ENCODE assay signal across 16 cellular contexts in genomic region chr9:14967450-14968321, GRCh38. TPM values are rescaled to one million over a fixed set of nuclear protein-coding genes. Genes with fewer than 3 reads are reported as not detected.
DNase-seq lines count a peak whose midpoint lies in the region; ATAC-seq, FAIRE-seq and TF ChIP-seq lines count a peak whose summit lies in the region.
"Had no signal": no experiment of that assay in that cellular context is flagged by ENCODE, and none has a peak within 500 bp of the region (broad histone marks: within the 10 kb centered on the region; RNA-seq: fewer than 3 reads in every experiment).

No MANE protein-coding gene starts in this region.

- intact Hi-C loops in K562 (cut with micrococcal nuclease): no loop called here

- H3K27ac Mint-ChIP-seq in type B pancreatic cell: no peak overlapping the region
- H3K27ac Mint-ChIP-seq: T-cell had no signal

- H3K36me3 Mint-ChIP-seq in type B pancreatic cell: no peaks in the 10 kb centered on the region
- H3K36me3 Mint-ChIP-seq: CD14-positive monocyte, T-cell had no signal

- no peaks in the 10 kb centered on the region for H3K4me1 ChIP-seq in K562 (replicated peaks in 1 of 2; ENCODE audit: control insufficient read depth in 2 of 2, insufficient read depth in 2 of 2, low read length in 2 of 2)
- no peaks in the 10 kb centered on the region for H3K4me1 ChIP-seq in HAP-1
- H3K4me1 ChIP-seq: Caco-2 had no signal

- no peak for TF ChIP-seq POLR2A in K562 (conservative IDR thresholded peaks at IDR 0.05)

- no peak overlapping the region for H3K9ac ChIP-seq in K562 (ENCODE audit: insufficient read depth in 1 of 2, low read depth in 2 of 2, low read length in 2 of 2)

- BruUV-seq in K562 (replicated peaks; lab: Mats Ljungman, UMichigan): no TSS peak

- no peak overlapping the region for H3K27ac ChIP-seq in K562 (ENCODE audit: extremely low read depth, low read depth, low read length)
- H3K27ac ChIP-seq: SK-N-MC had no signal

- peaks cover 4% of the 10 kb centered on the region for H3K9me3 Mint-ChIP-seq in type B pancreatic cell

- no peak overlapping the region for H3K4me2 ChIP-seq in K562 (ENCODE audit: insufficient read depth, low read length)

- H3K27me3 Mint-ChIP-seq in type B pancreatic cell: no peaks in the 10 kb centered on the region

- whole genome bisulfite sequencing in K562 (ENCODE audit: insufficient coverage, low coverage, missing lambda C conversion rate): 22% methylated on average over 6 of the region's 8 CpGs

- ATAC-seq in K562: no peak
- ATAC-seq: T-cell had no signal

- POLR2A ChIA-PET in K562 (lab: Yijun Ruan, JAX): no interaction called here

- TF ChIP-seq EP300 in K562 (IDR thresholded peaks at IDR 0.05; ENCODE audit: low read length): no peak

- no peaks in the 10 kb centered on the region for H4K20me1 ChIP-seq in K562 (replicated peaks; ENCODE audit: control insufficient read depth, insufficient read depth, low read length)

- no peaks in the 10 kb centered on the region for H3K36me3 ChIP-seq in K562 (ENCODE audit: control insufficient read depth, insufficient read depth, low read length)
- H3K36me3 ChIP-seq in HAP-1 (replicated peaks): no peaks in the 10 kb centered on the region

- no peak overlapping the region for H2AFZ ChIP-seq in K562 (ENCODE audit: low read depth, low read length)

- in situ Hi-C loops in K562 (cut with MboI) (no loop called here), HAP-1 (cut with MboI; ENCODE audit: low sequenced_read_pairs) (no loop called here)

- DNase-seq in DMS153 (lab: John Stamatoyannopoulos, UW) (peak; percentile 33), NCI-H748 (lab: John Stamatoyannopoulos, UW; ENCODE audit: unreplicated experiment) (peak; percentile 68), K562 (ENCODE audit: extremely low read depth in 1 of 4, low spot score in 3 of 4) (peak in 1 of 4 experiments; percentile 11), HAP-1 (ENCODE audit: low spot score in 2 of 2) (no peak), NCI-H226 (no peak), type B pancreatic cell (ENCODE audit: extremely low spot score, unreplicated experiment) (no peak)
- DNase-seq: DND-41; GDM1; NCI-H1417 treated with DMSO at 0.1 percent for 48 hours; NCI-H2081 treated with DMSO at 0.1 percent for 48 hours; NK-92 treated with Interleukin-12 subunit alpha and Interleukin-12 subunit beta, amount 100 ng/mL, for 24 hours; T-cell had no signal

- CTCF ChIA-PET in K562 (lab: Yijun Ruan, JAX; ENCODE audit: low intra/inter-chr PET ratio): no interaction called here

- TF ChIP-seq CTCF in GM12875 (IDR thresholded peaks at IDR 0.05; ENCODE audit: borderline replicate concordance, insufficient read depth, low read depth, low read length) (0 out of 2 replicates have a peak, but pooled peaks have one; percentile 2), K562 (IDR thresholded peaks at IDR 0.05 in 2 of 3, conservative IDR thresholded peaks at IDR 0.05 in 1 of 3; ENCODE audit: insufficient read depth in 2 of 3, low read depth in 1 of 3, low read length in 3 of 3) (0 out of 6 replicates have a peak, but pooled peaks of 2 of the 3 experiments have one; percentile 9 to 11), type B pancreatic cell (conservative IDR thresholded peaks at IDR 0.05) (no peak)

- H3K4me1 Mint-ChIP-seq in type B pancreatic cell (ENCODE audit: unreplicated experiment): no peaks in the 10 kb centered on the region
- H3K4me1 Mint-ChIP-seq: CD14-positive monocyte, T-cell had no signal

- H3K4me3 Mint-ChIP-seq in type B pancreatic cell: no peak overlapping the region
- H3K4me3 Mint-ChIP-seq: CD14-positive monocyte, T-cell had no signal

- H3K9me3 ChIP-seq in K562 (replicated peaks; ENCODE audit: control insufficient read depth, insufficient read depth, low read depth, low read length) (no peaks in the 10 kb centered on the region; the same call in 1 of the 2 replicates), HAP-1 (no peaks in the 10 kb centered on the region)
- H3K9me3 ChIP-seq: Caco-2 had no signal

- H3K4me3 ChIP-seq in GM12875 (ENCODE audit: low read depth, low read length): no peak overlapping the region
- H3K4me3 ChIP-seq in K562: no peak overlapping the region
- H3K4me3 ChIP-seq in HAP-1: no peak overlapping the region
- H3K4me3 ChIP-seq: SK-N-MC had no signal

- no peaks in the 10 kb centered on the region for H3K27me3 ChIP-seq in K562 (ENCODE audit: control insufficient read depth in 2 of 2, insufficient read depth in 2 of 2, low read length in 2 of 2)
- no peaks in the 10 kb centered on the region for H3K27me3 ChIP-seq in HAP-1 (ENCODE audit: low read depth)

- FAIRE-seq in K562 (lab: Jason Lieb, UNC): no peak

- TF ChIP-seq RAD21 in K562 (CRISPR knock-in tag; conservative IDR thresholded peaks at IDR 0.05 in 1 of 2, IDR thresholded peaks at IDR 0.05 in 1 of 2): no peak

- no peaks in the 10 kb centered on the region for H3K9me1 ChIP-seq in K562 (ENCODE audit: control insufficient read depth, insufficient read depth, low read length)

- H3K79me2 ChIP-seq in K562 (ENCODE audit: control insufficient read depth, insufficient read depth, low read length): no peaks in the 10 kb centered on the region

TF ChIP-seq in K562, 482 proteins besides CTCF, POLR2A, EP300 and RAD21:
- TF ChIP-seq WHSC1 (IDR thresholded peaks at IDR 0.05; ENCODE audit: low read length) (no peak), HMG20A (CRISPR knock-in tag; conservative IDR thresholded peaks at IDR 0.05) (no peak), CTCFL (IDR thresholded peaks at IDR 0.05; ENCODE audit: borderline replicate concordance, insufficient read depth, low read depth, low read length, poor library complexity, severe bottlenecking) (peak; percentile 51)

RNA-seq across cellular contexts. Expression of gene FREM1, which starts 57.5 kb away (rescaled TPM):
- 0.11 and 0.25 TPM in 2 replicates for total RNA-seq in K562 (2011; cell fraction: chromatin; rRNA removed; ENCODE audit: low replicate concordance)
- total RNA-seq in K562 (2011; cell fraction: nucleolus; rRNA removed): 0.13 TPM in 1 of 2 replicates, not detected in the other
- 0.15 and 0.29 TPM in 2 replicates for total RNA-seq in K562 (2011; cell fraction: nucleoplasm; rRNA removed)
- total RNA-seq in K562 (2014; rRNA removed) (0.04 TPM in 1 of 2 replicates, not detected in the other), K562 (2014; rRNA removed; fragmentation: Illumina TruSeq; extraction: Trizol) (0.15 and 0.22 TPM in 2 replicates), K562 (2015; rRNA removed; fragmentation: Illumina TruSeq; extraction: Trizol) (0.18 and 0.23 TPM in 2 replicates), K562 (2021) (0.11 and 0.13 TPM in 2 replicates), type B pancreatic cell (ENCODE audit: low replicate concordance) (8.6 and 50.8 TPM in 2 replicates)
- polyA plus RNA-seq in K562 (2011; rRNA removed) (0.03 and 0.04 TPM in 2 replicates), K562 (2014; fragmentation: Illumina TruSeq; extraction: Trizol) (0.24 and 0.25 TPM in 2 replicates), K562 (2014; fragmentation: Nextera tagmentation; extraction: Ambion mirVana) (under 1 TPM in 1 of 2 experiments, not detected in 1; 0.07 TPM), K562 (2014; rRNA removed) (0.05 TPM in 1 of 2 replicates, not detected in the other)
- polyA plus RNA-seq in K562 (2011; cell fraction: cytosol; rRNA removed): 0.03 TPM in 1 of 2 replicates, not detected in the other
- polyA plus RNA-seq in K562 (2011; cell fraction: nucleus; rRNA removed): 0.13 TPM in 1 of 2 replicates, not detected in the other
- 0.08 and 0.12 TPM in 2 replicates for polyA plus RNA-seq in K562 (2012)
- 0.07 TPM in 1 of 2 replicates, not detected in the other for polyA minus RNA-seq in K562 (2011; rRNA and poly(A)+ RNA removed)
- 2.4 TPM in 1 of 2 replicates, not detected in the other for polyA minus RNA-seq in K562 (2011; cell fraction: cytosol; rRNA and poly(A)+ RNA removed)
- polyA minus RNA-seq in K562 (2011; cell fraction: nucleus; rRNA and poly(A)+ RNA removed): not detected in 2 replicates
- polyA plus RNA-seq: CD14-positive monocyte had no signal

Comparison
In these comparisons a context has a peak if more than half of its experiments do, and no peak if none do; other contexts are left out.
1. DNase-seq: peak in DMS153 (single experiment) and NCI-H748 (single experiment); none in HAP-1 (0 of 2), NCI-H226 (single experiment) and type B pancreatic cell (single experiment).